26 cellular contexts compared by ENCODE assay signal in the genomic region with DNA sequence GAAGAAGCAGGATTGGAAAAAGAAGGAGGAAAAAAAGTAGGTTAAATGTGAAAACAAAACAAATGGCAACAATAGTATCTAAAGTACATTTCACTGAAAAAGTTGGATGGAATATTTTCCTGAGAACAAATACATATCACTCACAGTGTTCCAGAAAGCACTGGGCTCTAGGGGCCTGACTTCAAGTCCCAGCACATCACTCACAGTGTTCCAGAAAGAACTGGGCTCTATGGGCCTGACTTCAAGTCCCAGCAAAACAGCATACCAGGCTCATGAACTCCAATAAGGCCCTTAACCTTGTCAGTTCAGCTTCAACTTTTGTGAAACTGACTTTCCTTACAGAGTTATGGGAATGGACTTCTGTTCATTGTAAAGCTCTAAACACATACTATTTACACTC.
"Had no signal": no experiment of that assay in that cellular context is flagged by ENCODE, and none has a peak within 500 bp of the region (broad histone marks: within the 10 kb centered on the region; RNA-seq: fewer than 3 reads in every experiment).

No MANE protein-coding gene starts in this region.

- H3K36me3 ChIP-seq: esophagus squamous epithelium, gastrocnemius medialis, spleen, transverse colon, uterus had no signal

- ATAC-seq: activated CD8-positive, alpha-beta memory T cell treated with anti-CD3 and anti-CD28 coated beads, Interleukin-2, amount 10 ng/mL, durations not matched to agents 7 days and 5 days; activated CD8-positive, alpha-beta T cell treated with anti-CD3 and anti-CD28 coated beads for 36 hours; activated naive CD8-positive, alpha-beta T cell treated with anti-CD3 and anti-CD28 coated beads, Interleukin-2, amount 50 U/mL, for 24 hours; gastrocnemius medialis had no signal

- H3K79me2 ChIP-seq: parathyroid adenoma had no signal

- H3K27ac Mint-ChIP-seq: activated CD8-positive, alpha-beta memory T cell treated with anti-CD3 and anti-CD28 coated beads, Interleukin-2, amount 10 ng/mL, durations not matched to agents 7 days and 5 days; activated CD8-positive, alpha-beta T cell treated with anti-CD3 and anti-CD28 coated beads for 36 hours; activated naive CD8-positive, alpha-beta T cell treated with anti-CD3 and anti-CD28 coated beads, Interleukin-2, amount 50 U/mL, for 24 hours; brain; nephron; T-helper 1 cell treated with Interleukin-12 subunit alpha and Interleukin-12 subunit beta and Interleukin-4 antibody, amounts not matched to agents 30 μg/mL and 1 μg/mL, for 36 hours had no signal

- H3K4me3 Mint-ChIP-seq: activated CD8-positive, alpha-beta memory T cell treated with anti-CD3 and anti-CD28 coated beads, Interleukin-2, amount 10 ng/mL, durations not matched to agents 7 days and 5 days; activated CD8-positive, alpha-beta T cell treated with anti-CD3 and anti-CD28 coated beads for 36 hours; activated naive CD8-positive, alpha-beta T cell treated with anti-CD3 and anti-CD28 coated beads, Interleukin-2, amount 50 U/mL, for 24 hours; brain; central memory CD8-positive, alpha-beta T cell; nephron; T-helper 1 cell treated with Interleukin-12 subunit alpha and Interleukin-12 subunit beta and Interleukin-4 antibody, amounts not matched to agents 30 μg/mL and 1 μg/mL, for 36 hours had no signal

- H3K27ac ChIP-seq: dorsolateral prefrontal cortex, gastrocnemius medialis, parathyroid adenoma, spleen, transverse colon, uterus had no signal

- H3K27me3 ChIP-seq: dorsolateral prefrontal cortex, esophagus squamous epithelium, gastrocnemius medialis, spleen, transverse colon, uterus had no signal

- H3K9ac ChIP-seq: parathyroid adenoma had no signal

- H3K36me3 Mint-ChIP-seq: activated CD8-positive, alpha-beta memory T cell treated with anti-CD3 and anti-CD28 coated beads, Interleukin-2, amount 10 ng/mL, durations not matched to agents 7 days and 5 days; brain had no signal

- H3K27me3 Mint-ChIP-seq: activated naive CD8-positive, alpha-beta T cell treated with anti-CD3 and anti-CD28 coated beads, Interleukin-2, amount 50 U/mL, for 24 hours had no signal

- H3K4me3 ChIP-seq: dorsolateral prefrontal cortex, esophagus squamous epithelium, gastrocnemius medialis, spleen, transverse colon, uterus had no signal

- H3K9me3 Mint-ChIP-seq: activated CD8-positive, alpha-beta T cell treated with anti-CD3 and anti-CD28 coated beads for 36 hours; activated naive CD8-positive, alpha-beta T cell treated with anti-CD3 and anti-CD28 coated beads, Interleukin-2, amount 50 U/mL, for 24 hours; brain; central memory CD8-positive, alpha-beta T cell; nephron; T-helper 1 cell treated with Interleukin-12 subunit alpha and Interleukin-12 subunit beta and Interleukin-4 antibody, amounts not matched to agents 30 μg/mL and 1 μg/mL, for 36 hours had no signal

- H3K4me1 ChIP-seq: parathyroid adenoma, transverse colon, uterus had no signal

- H3K4me1 Mint-ChIP-seq: activated CD8-positive, alpha-beta memory T cell treated with anti-CD3 and anti-CD28 coated beads, Interleukin-2, amount 10 ng/mL, durations not matched to agents 7 days and 5 days; activated naive CD8-positive, alpha-beta T cell treated with anti-CD3 and anti-CD28 coated beads, Interleukin-2, amount 50 U/mL, for 24 hours; central memory CD8-positive, alpha-beta T cell had no signal

- FAIRE-seq: colon had no signal

- DNase-seq: activated CD4-positive, alpha-beta T cell treated with anti-CD3 and anti-CD28 coated beads for 4 hours; activated CD4-positive, CD25-positive, alpha-beta regulatory T cell; activated CD8-positive, alpha-beta memory T cell treated with anti-CD3 and anti-CD28 coated beads, Interleukin-2, amount 10 ng/mL, durations not matched to agents 7 days and 5 days; activated CD8-positive, alpha-beta T cell treated with anti-CD3 and anti-CD28 coated beads for 36 hours; activated gamma-delta T cell; activated naive CD4-positive, alpha-beta T cell treated with anti-CD3 and anti-CD28 coated beads, Interleukin-2, amount 50 U/mL, for 16 hours; activated naive CD8-positive, alpha-beta T cell treated with anti-CD3 and anti-CD28 coated beads, Interleukin-2, amount 50 U/mL, for 24 hours; activated T-cell treated with anti-CD3 and anti-CD28 coated beads for 4 hours; dorsolateral prefrontal cortex; esophagus squamous epithelium; gastrocnemius medialis; hippocampal formation; kidney glomerular epithelial cell; midbrain; spleen; stimulated activated CD4-positive, alpha-beta T cell treated with anti-CD3 and anti-CD28 coated beads, Interleukin-4, amount 100 ng/mL, for 1 hour; stimulated activated naive CD4-positive, alpha-beta T cell; T1000; transverse colon; uterus had no signal

- H3K9me3 ChIP-seq: esophagus squamous epithelium, gastrocnemius medialis, spleen, transverse colon, uterus had no signal

- H2AFZ ChIP-seq: parathyroid adenoma had no signal
